ENCODE assay signal across 9 cellular contexts in the genomic region with DNA sequence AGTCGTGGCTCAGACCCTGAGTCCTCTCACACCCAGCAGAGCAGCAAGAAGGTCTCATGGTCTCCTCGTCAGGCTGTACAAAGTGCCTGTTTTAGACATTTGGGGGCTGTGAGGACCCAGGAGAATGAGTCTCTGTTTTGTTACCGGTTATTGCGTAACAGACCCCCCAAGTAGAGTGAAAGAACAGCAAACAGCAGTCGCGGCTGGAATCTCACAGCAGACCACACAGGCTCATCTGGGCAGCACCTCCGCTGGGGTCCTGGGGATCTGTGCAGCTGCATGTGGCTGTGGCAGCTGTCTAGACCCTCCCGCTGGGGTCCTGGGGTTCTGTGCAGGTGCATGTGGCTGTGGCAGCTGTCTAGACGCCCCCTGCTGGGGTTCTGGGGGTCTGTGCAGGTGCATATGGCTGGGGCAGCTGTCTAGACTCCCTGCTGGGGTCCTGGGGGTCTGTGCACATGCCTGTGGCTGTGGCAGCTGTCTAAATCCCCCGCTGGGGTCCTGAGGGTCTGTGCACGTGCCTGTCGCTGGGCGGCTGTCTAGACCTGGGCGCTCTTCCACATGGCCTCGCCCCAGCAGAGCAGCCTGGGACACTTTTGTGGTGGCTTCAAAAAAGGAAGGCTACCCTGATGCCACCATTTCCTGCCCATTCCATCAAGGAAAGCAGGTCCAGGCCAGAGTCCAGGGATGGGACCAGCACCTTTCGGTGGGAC. TPM values are rescaled to one million over a fixed set of nuclear protein-coding genes. Genes with fewer than 3 reads are reported as not detected.
DNase-seq lines count a peak whose midpoint lies in the region; ATAC-seq and TF ChIP-seq lines count a peak whose summit lies in the region.
"Had no signal": no experiment of that assay in that cellular context is flagged by ENCODE, and none has a peak within 500 bp of the region (broad histone marks: within the 10 kb centered on the region; RNA-seq: fewer than 3 reads in every experiment).

No MANE protein-coding gene starts in this region.

- no TSS peak for BruUV-seq in Calu3 (replicated peaks; lab: Mats Ljungman, UMichigan)

- H3K9me3 ChIP-seq in T-helper 17 cell (ENCODE audit: control insufficient read depth, low read length, poor library complexity, severe bottlenecking), result no peaks in the 10 kb centered on the region

- H3K27ac Mint-ChIP-seq in osteocyte (ENCODE audit: unreplicated experiment), result peak overlapping the region; percentile 17
- no peak overlapping the region for H3K27ac Mint-ChIP-seq in Calu3 (ENCODE audit: unreplicated experiment)
- H3K27ac Mint-ChIP-seq in activated T-helper 2 cell treated with anti-CD3 and anti-CD28 coated beads, Interferon-gamma antibody, Interleukin-2, Interleukin-4, amounts not matched to agents 10 μg/mL and 5 μg/mL and 100 μg/mL, durations not matched to agents 14 hours and 24 hours and 36 hours, result no peak overlapping the region
- no peak overlapping the region for H3K27ac Mint-ChIP-seq in T-helper 17 cell

- no peak overlapping the region for H3K4me3 ChIP-seq in HFF-Myc (replicated peaks; ENCODE audit: low read depth, low read length)
- H3K4me3 ChIP-seq in astrocyte of the cerebellum (ENCODE audit: low read depth, low read length), result no peak overlapping the region

- TF ChIP-seq CTCF in HFF-Myc (IDR thresholded peaks at IDR 0.05; ENCODE audit: low read depth, low read length, missing control alignments) (peak; percentile 44), astrocyte of the cerebellum (IDR thresholded peaks at IDR 0.05; ENCODE audit: low read depth, low read length, missing control alignments) (peak; percentile 30), osteocyte (IDR thresholded peaks at IDR 0.05) (peak; percentile 29), Calu3 (IDR thresholded peaks at IDR 0.05; ENCODE audit: unreplicated experiment) (no peak)

- in situ Hi-C loops in astrocyte of the cerebellum (cut with HindIII; ENCODE audit: low sequenced_read_pairs), result no loop called here

- CTCF ChIA-PET in Calu3 (lab: Charles Lee), result no interaction called here

- DNase-seq in NCI-H146 (lab: John Stamatoyannopoulos, UW) (peak; percentile 7), NCI-H146 treated with DMSO at 0.1 percent for 48 hours (lab: John Stamatoyannopoulos, UW; ENCODE audit: unreplicated experiment) (no peak), HFF-Myc (ENCODE audit: extremely low read depth, low read depth) (no peak), astrocyte of the cerebellum (ENCODE audit: low read depth) (no peak), osteocyte (ENCODE audit: extremely low spot score, unreplicated experiment) (no peak), Calu3 (no peak), T-helper 17 cell (no peak)
- DNase-seq in activated T-helper 2 cell treated with anti-CD3 and anti-CD28 coated beads, Interferon-gamma antibody, Interleukin-2, Interleukin-4, amounts not matched to agents 10 μg/mL and 5 μg/mL and 100 μg/mL, durations not matched to agents 14 hours and 24 hours and 36 hours (ENCODE audit: low spot score), result no peak
- DNase-seq: T-helper 1 cell had no signal

- ATAC-seq in T-helper 17 cell, result no peak

- intact Hi-C loops in Calu3 (cut with micrococcal nuclease; ENCODE audit: unreplicated experiment), result no loop called here
- intact Hi-C loops in activated T-helper 2 cell treated with anti-CD3 and anti-CD28 coated beads, Interferon-gamma antibody, Interleukin-2, Interleukin-4, amounts not matched to agents 10 μg/mL and 5 μg/mL and 100 μg/mL, durations not matched to agents 14 hours and 24 hours and 36 hours (cut with micrococcal nuclease), result no loop called here

- H3K4me3 Mint-ChIP-seq in osteocyte (ENCODE audit: unreplicated experiment) (no peak overlapping the region), Calu3 (ENCODE audit: low read depth, unreplicated experiment) (no peak overlapping the region), T-helper 17 cell (no peak overlapping the region)
- H3K4me3 Mint-ChIP-seq in activated T-helper 2 cell treated with anti-CD3 and anti-CD28 coated beads, Interferon-gamma antibody, Interleukin-2, Interleukin-4, amounts not matched to agents 10 μg/mL and 5 μg/mL and 100 μg/mL, durations not matched to agents 14 hours and 24 hours and 36 hours (ENCODE audit: low read depth), result no peak overlapping the region

- H3K4me1 Mint-ChIP-seq in osteocyte (ENCODE audit: unreplicated experiment) (peaks cover 53% of the 10 kb centered on the region), Calu3 (ENCODE audit: low read depth, unreplicated experiment) (no peaks in the 10 kb centered on the region), T-helper 17 cell (no peaks in the 10 kb centered on the region)
- peaks cover 7% of the 10 kb centered on the region for H3K4me1 Mint-ChIP-seq in activated T-helper 2 cell treated with anti-CD3 and anti-CD28 coated beads, Interferon-gamma antibody, Interleukin-2, Interleukin-4, amounts not matched to agents 10 μg/mL and 5 μg/mL and 100 μg/mL, durations not matched to agents 14 hours and 24 hours and 36 hours (ENCODE audit: low read depth)

- peaks cover 24% of the 10 kb centered on the region for H3K36me3 Mint-ChIP-seq in osteocyte (ENCODE audit: unreplicated experiment)
- H3K36me3 Mint-ChIP-seq in Calu3 (ENCODE audit: insufficient read depth, unreplicated experiment), result peaks cover 5% of the 10 kb centered on the region
- peaks cover 2% of the 10 kb centered on the region for H3K36me3 Mint-ChIP-seq in activated T-helper 2 cell treated with anti-CD3 and anti-CD28 coated beads, Interferon-gamma antibody, Interleukin-2, Interleukin-4, amounts not matched to agents 10 μg/mL and 5 μg/mL and 100 μg/mL, durations not matched to agents 14 hours and 24 hours and 36 hours (ENCODE audit: low read depth)
- H3K36me3 Mint-ChIP-seq in T-helper 17 cell (ENCODE audit: low read depth), result peaks cover 3% of the 10 kb centered on the region

- H3K27me3 Mint-ChIP-seq in osteocyte (ENCODE audit: unreplicated experiment), result no peaks in the 10 kb centered on the region
- H3K27me3 Mint-ChIP-seq in Calu3 (ENCODE audit: unreplicated experiment), result no peaks in the 10 kb centered on the region
- H3K27me3 Mint-ChIP-seq in activated T-helper 2 cell treated with anti-CD3 and anti-CD28 coated beads, Interferon-gamma antibody, Interleukin-2, Interleukin-4, amounts not matched to agents 10 μg/mL and 5 μg/mL and 100 μg/mL, durations not matched to agents 14 hours and 24 hours and 36 hours (ENCODE audit: low read depth), result no peaks in the 10 kb centered on the region
- no peaks in the 10 kb centered on the region for H3K27me3 Mint-ChIP-seq in T-helper 17 cell

- H3K9me3 Mint-ChIP-seq in osteocyte (ENCODE audit: unreplicated experiment) (no peaks in the 10 kb centered on the region), Calu3 (ENCODE audit: low read depth, unreplicated experiment) (no peaks in the 10 kb centered on the region)
- H3K9me3 Mint-ChIP-seq in activated T-helper 2 cell treated with anti-CD3 and anti-CD28 coated beads, Interferon-gamma antibody, Interleukin-2, Interleukin-4, amounts not matched to agents 10 μg/mL and 5 μg/mL and 100 μg/mL, durations not matched to agents 14 hours and 24 hours and 36 hours, result no peaks in the 10 kb centered on the region

RNA-seq across cellular contexts. Expression of a gene that starts 24.7 kb away (rescaled TPM):
- total RNA-seq in osteocyte (62.0 and 62.5 TPM in 2 replicates), Calu3 (2022) (56.3 and 61.5 TPM in 2 replicates), T-helper 17 cell (10 to 100 TPM; 62.5 to 63.2 TPM)
- total RNA-seq in activated T-helper 2 cell treated with anti-CD3 and anti-CD28 coated beads, Interferon-gamma antibody, Interleukin-2, Interleukin-4, amounts not matched to agents 10 μg/mL and 5 μg/mL and 100 μg/mL, durations not matched to agents 14 hours and 24 hours and 36 hours, result 48.8 and 49.1 TPM in 2 replicates

RNA-seq across cellular contexts. Expression of a gene that starts 27.7 kb away (rescaled TPM):
- total RNA-seq in osteocyte (234 and 251 TPM in 2 replicates), Calu3 (2022) (253 and 258 TPM in 2 replicates), T-helper 17 cell (10 to 100 TPM; 28.6 to 53.1 TPM)
- 34.5 and 37.1 TPM in 2 replicates for total RNA-seq in activated T-helper 2 cell treated with anti-CD3 and anti-CD28 coated beads, Interferon-gamma antibody, Interleukin-2, Interleukin-4, amounts not matched to agents 10 μg/mL and 5 μg/mL and 100 μg/mL, durations not matched to agents 14 hours and 24 hours and 36 hours
